In the genomic region with DNA sequence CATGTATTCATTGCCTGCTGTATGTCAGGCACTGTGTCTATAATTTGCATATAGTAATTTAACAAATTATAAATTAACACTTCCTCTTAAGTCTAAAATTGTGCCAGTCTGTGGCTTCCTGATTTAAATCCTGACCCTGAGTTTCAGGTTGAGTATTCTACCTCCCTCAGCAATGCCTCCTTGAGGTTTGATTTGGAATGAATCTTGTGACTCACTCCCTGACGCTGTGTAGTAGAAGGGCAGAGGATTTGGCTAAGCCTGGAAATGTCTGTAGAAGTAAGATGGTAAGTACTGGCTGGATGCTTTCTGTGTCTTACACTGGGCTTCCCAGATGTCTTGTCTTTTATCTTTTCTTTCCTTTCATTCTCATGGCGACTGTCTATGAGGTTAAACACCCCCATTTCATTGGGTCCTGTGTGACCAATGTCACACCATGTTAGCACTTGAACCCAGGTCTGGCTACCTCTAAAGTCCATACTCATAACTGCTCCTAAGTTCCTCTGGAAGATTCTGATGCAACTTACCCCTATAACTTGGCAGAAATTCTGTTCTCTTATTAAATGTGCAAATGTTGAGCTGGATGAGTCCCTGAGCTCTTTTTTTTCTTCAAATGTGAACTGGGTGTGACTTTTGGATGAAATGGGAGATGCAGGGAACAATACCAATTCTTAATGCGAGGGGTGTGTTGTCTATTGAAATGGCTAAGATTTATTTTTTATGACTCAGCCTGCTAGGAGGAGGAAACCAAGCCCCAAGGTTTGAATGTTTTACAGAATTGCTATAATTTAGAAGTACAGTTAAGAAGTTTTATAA, we compare ENCODE assay signal across 12 cellular contexts. TPM values are rescaled to one million over a fixed set of nuclear protein-coding genes. Genes with fewer than 3 reads are reported as not detected.
DNase-seq lines count a peak whose midpoint lies in the region; TF ChIP-seq lines count a peak whose summit lies in the region.
"Had no signal": no experiment of that assay in that cellular context is flagged by ENCODE, and none has a peak within 500 bp of the region (broad histone marks: within the 10 kb centered on the region; RNA-seq: fewer than 3 reads in every experiment).

No MANE protein-coding gene starts in this region.

- no peaks in the 10 kb centered on the region for H3K27me3 Mint-ChIP-seq in Calu3 (ENCODE audit: unreplicated experiment)

- DNase-seq in Calu3 (peak; percentile 25), LoVo (ENCODE audit: low spot score) (peak; percentile 77), cardiac fibroblast (ENCODE audit: low read depth in 2 of 2) (peak; percentile 74 to 82), mesenteric fat pad (ENCODE audit: low spot score) (no peak), NCI-H510A treated with DMSO at 0.1 percent for 48 hours (lab: John Stamatoyannopoulos, UW) (no peak), NCI-H748 treated with DMSO at 0.1 percent for 48 hours (lab: John Stamatoyannopoulos, UW) (no peak), tibial nerve (ENCODE audit: low spot score in 2 of 2) (no peak)
- DNase-seq: GF-D8, head of caudate nucleus had no signal

- H3K27ac Mint-ChIP-seq in Calu3 (ENCODE audit: unreplicated experiment) = peak overlapping the region; percentile 17

- no peak for TF ChIP-seq CTCF in Calu3 (IDR thresholded peaks at IDR 0.05; ENCODE audit: unreplicated experiment)
- TF ChIP-seq CTCF in cardiac fibroblast (IDR thresholded peaks at IDR 0.05; ENCODE audit: low read depth, low read length) = peak; percentile 49
- no peak for TF ChIP-seq CTCF in tibial nerve (IDR thresholded peaks at IDR 0.05)

- peak overlapping the region in 1 of 2 donors; percentile 22 for H3K9ac ChIP-seq in mucosa of rectum (ENCODE audit: low read depth in 1 of 2, low read length in 2 of 2)
- H3K9ac ChIP-seq: KMS-11, parathyroid adenoma had no signal

- 52 to 55% methylated on average over 3 of the region's 3 CpGs for WGBS in tibial nerve, 2 donors

- peak overlapping the region; percentile 33 for H3K4me3 Mint-ChIP-seq in Calu3 (ENCODE audit: low read depth, unreplicated experiment)

- CTCF ChIA-PET in Calu3 (lab: Charles Lee) = no interaction called here

- H3K27ac ChIP-seq in mucosa of rectum (ENCODE audit: low read depth in 2 of 2, low read length in 2 of 2) = peak overlapping the region; percentile 69 to 76
- H3K27ac ChIP-seq in tibial nerve = peak overlapping the region in 1 of 4 donors; percentile 9
- H3K27ac ChIP-seq: KMS-11, parathyroid adenoma had no signal

- peaks cover 14 to 33% of the 10 kb centered on the region in 2 donors for H3K4me1 ChIP-seq in mucosa of rectum (ENCODE audit: control insufficient read depth in 2 of 2, insufficient read depth in 2 of 2, low read length in 2 of 2)
- peaks cover 0 to 36% (median 0%) of the 10 kb centered on the region in 4 donors for H3K4me1 ChIP-seq in tibial nerve
- H3K4me1 ChIP-seq: parathyroid adenoma had no signal

- H3K4me3 ChIP-seq in cardiac fibroblast (replicated peaks in 1 of 2; ENCODE audit: low read depth in 2 of 2, low read length in 2 of 2) (no peak overlapping the region), mucosa of rectum (ENCODE audit: low read length in 2 of 2) (peak overlapping the region in 1 of 2 donors; percentile 54), tibial nerve (no peak overlapping the region)

- H3K9me3 Mint-ChIP-seq in Calu3 (ENCODE audit: low read depth, unreplicated experiment) = no peaks in the 10 kb centered on the region

- no peaks in the 10 kb centered on the region for H3K36me3 ChIP-seq in mucosa of rectum (ENCODE audit: control insufficient read depth in 2 of 2, insufficient read depth in 2 of 2, low read length in 2 of 2)
- H3K36me3 ChIP-seq in tibial nerve = no peaks in the 10 kb centered on the region

- intact Hi-C loops in Calu3 (cut with micrococcal nuclease; ENCODE audit: unreplicated experiment) = loop anchor here (5.0 kb wide), 1 partner anchor 50 kb away; a partner anchor contains a TSS

- peaks cover 13% of the 10 kb centered on the region for H3K4me1 Mint-ChIP-seq in Calu3 (ENCODE audit: low read depth, unreplicated experiment)

- H3K9me3 ChIP-seq in mucosa of rectum (ENCODE audit: control insufficient read depth in 2 of 2, low read length in 2 of 2) = no peaks in the 10 kb centered on the region
- no peaks in the 10 kb centered on the region for H3K9me3 ChIP-seq in tibial nerve

- TF ChIP-seq POLR2A in tibial nerve (IDR thresholded peaks at IDR 0.05) = no peak

- H3K36me3 Mint-ChIP-seq in Calu3 (ENCODE audit: insufficient read depth, unreplicated experiment) = peaks cover 5% of the 10 kb centered on the region

- H3K27me3 ChIP-seq in mucosa of rectum (ENCODE audit: control insufficient read depth in 2 of 2, insufficient read depth in 2 of 2, low read length in 2 of 2) (no peaks in the 10 kb centered on the region), tibial nerve (no peaks in the 10 kb centered on the region)

- no TSS peak for BruUV-seq in Calu3 (replicated peaks; lab: Mats Ljungman, UMichigan)

- no peak for TF ChIP-seq EP300 in tibial nerve (IDR thresholded peaks at IDR 0.05)

RNA-seq across cellular contexts. Expression of a gene that starts 48.5 kb away (rescaled TPM):
- total RNA-seq in Calu3 (2022) = 1.8 and 3.2 TPM in 2 replicates
- 5.7 TPM for total RNA-seq in mesenteric fat pad
- total RNA-seq in tibial nerve = 10 to 100 TPM; 16.3 to 30.6 (median 22.7) TPM

Comparison
In these comparisons a context has a peak if more than half of its experiments do, and no peak if none do; other contexts are left out.
1. DNase-seq: peak in Calu3 (single experiment), LoVo (single experiment) and cardiac fibroblast (2 of 2); none in mesenteric fat pad (single experiment), NCI-H510A treated with DMSO at 0.1 percent for 48 hours (single experiment), NCI-H748 treated with DMSO at 0.1 percent for 48 hours (single experiment) and tibial nerve (0 of 2).